ENCODE assay signal across 16 cellular contexts in the genomic region with DNA sequence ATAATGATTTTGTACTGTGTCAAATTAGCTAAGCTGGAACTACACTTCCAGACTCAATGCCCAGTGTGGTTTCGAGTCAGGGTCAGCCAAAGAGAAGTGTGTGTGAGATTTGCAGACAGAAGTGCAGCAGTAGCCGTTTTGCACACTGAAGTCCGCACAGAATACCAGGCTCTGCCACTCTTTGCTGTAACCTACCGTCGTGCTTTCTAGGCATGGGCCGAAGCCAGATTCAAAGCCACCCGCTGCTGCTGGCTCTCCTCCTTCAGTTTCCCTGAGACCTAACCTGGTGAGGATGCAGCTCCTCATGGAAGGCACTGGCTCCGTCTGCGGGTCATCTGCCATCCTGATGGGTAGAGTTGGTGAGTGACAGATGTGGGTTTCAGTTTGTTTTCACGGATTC. TPM values are rescaled to one million over a fixed set of nuclear protein-coding genes. Genes with fewer than 3 reads are reported as not detected.
DNase-seq lines count a peak whose midpoint lies in the region; ATAC-seq, FAIRE-seq and TF ChIP-seq lines count a peak whose summit lies in the region.
"Had no signal": no experiment of that assay in that cellular context is flagged by ENCODE, and none has a peak within 500 bp of the region (broad histone marks: within the 10 kb centered on the region; RNA-seq: fewer than 3 reads in every experiment).

No MANE protein-coding gene starts in this region.

- peaks cover 6% of the 10 kb centered on the region for H3K27me3 Mint-ChIP-seq in progenitor cell of endocrine pancreas

- H3K27ac Mint-ChIP-seq in progenitor cell of endocrine pancreas, result no peak overlapping the region
- H3K27ac Mint-ChIP-seq: CD4-positive, CD25-positive, alpha-beta regulatory T cell had no signal

- H3K27me3 ChIP-seq in right atrium auricular region, result no peaks in the 10 kb centered on the region
- H3K27me3 ChIP-seq in heart right ventricle, result peaks cover 0 to 53% (median 36%) of the 10 kb centered on the region in 7 donors
- H3K27me3 ChIP-seq: BLaER1 treated with 17β-estradiol and CSF1 and Interleukin-3, amounts not matched to agents 10 nM and 100 nM had no signal

- H3K36me3 ChIP-seq in right atrium auricular region (no peaks in the 10 kb centered on the region), heart right ventricle (no peaks in the 10 kb centered on the region)

- H3K27ac ChIP-seq in right atrium auricular region, result no peak overlapping the region
- no peak overlapping the region for H3K27ac ChIP-seq in heart right ventricle
- no peak overlapping the region for H3K27ac ChIP-seq in coronary artery
- H3K27ac ChIP-seq: BLaER1 treated with 17β-estradiol and CSF1 and Interleukin-3, amounts not matched to agents 10 nM and 100 nM had no signal

- H3K4me1 Mint-ChIP-seq in progenitor cell of endocrine pancreas (ENCODE audit: low read depth), result no peaks in the 10 kb centered on the region
- H3K4me1 Mint-ChIP-seq: CD4-positive, CD25-positive, alpha-beta regulatory T cell had no signal

- TF ChIP-seq POLR2A in GM12891 (IDR thresholded peaks at IDR 0.05; ENCODE audit: low read depth, low read length), result no peak

- intact Hi-C loops in heart right ventricle (cut with DNase I), result no loop called here

- H3K4me3 ChIP-seq in right atrium auricular region (no peak overlapping the region), heart right ventricle (no peak overlapping the region), coronary artery (no peak overlapping the region)
- H3K4me3 ChIP-seq: BLaER1 treated with 17β-estradiol and CSF1 and Interleukin-3, amounts not matched to agents 10 nM and 100 nM had no signal

- H3K36me3 Mint-ChIP-seq in progenitor cell of endocrine pancreas (ENCODE audit: insufficient read depth), result peaks cover 3% of the 10 kb centered on the region
- H3K36me3 Mint-ChIP-seq: CD4-positive, CD25-positive, alpha-beta regulatory T cell had no signal

- peaks cover 0 to 19% of the 10 kb centered on the region in 2 donors for H3K9me3 ChIP-seq in right atrium auricular region
- H3K9me3 ChIP-seq in heart right ventricle, result peaks cover 0 to 21% (median 0%) of the 10 kb centered on the region in 11 donors

- H3K9me3 Mint-ChIP-seq in progenitor cell of endocrine pancreas (ENCODE audit: low read depth), result peaks cover 16% of the 10 kb centered on the region

- FAIRE-seq in GM12891 (lab: Jason Lieb, UNC), result no peak

- peak; percentile 43 for DNase-seq in right atrium auricular region (ENCODE audit: low spot score)
- DNase-seq in heart right ventricle, result no peak
- DNase-seq in coronary artery (ENCODE audit: low spot score), result peak; percentile 47
- DNase-seq in progenitor cell of endocrine pancreas (ENCODE audit: low spot score, unreplicated experiment), result peak; percentile 7
- DNase-seq in GM12891 (ENCODE audit: insufficient read length, low spot score), result no peak
- DNase-seq in NCI-H2081 treated with DMSO at 0.1 percent for 48 hours (lab: John Stamatoyannopoulos, UW), result no peak
- DNase-seq in NCI-H1417 (lab: John Stamatoyannopoulos, UW), result no peak
- DNase-seq: ACHN; CD4-positive, CD25-positive, alpha-beta regulatory T cell; DMS53; GF-D8; IMR-90 had no signal

- 90 to 93% methylated on average over 10 of the region's 10 CpGs for WGBS in heart right ventricle, 2 donors

- H3K4me3 Mint-ChIP-seq in progenitor cell of endocrine pancreas (ENCODE audit: low read depth), result no peak overlapping the region
- H3K4me3 Mint-ChIP-seq: CD4-positive, CD25-positive, alpha-beta regulatory T cell had no signal

- no peak for ATAC-seq in heart right ventricle
- ATAC-seq: HCT116 had no signal

- H3K4me1 ChIP-seq in right atrium auricular region (no peaks in the 10 kb centered on the region), heart right ventricle (no peaks in the 10 kb centered on the region)

- TF ChIP-seq CTCF in right atrium auricular region (IDR thresholded peaks at IDR 0.05) (no peak), heart right ventricle (IDR thresholded peaks at IDR 0.05) (no peak), coronary artery (IDR thresholded peaks at IDR 0.05) (no peak), progenitor cell of endocrine pancreas (IDR thresholded peaks at IDR 0.05; ENCODE audit: unreplicated experiment) (no peak)

TF ChIP-seq in GM12891, 5 proteins besides CTCF, POLR2A, EP300 and RAD21:
- TF ChIP-seq TAF1 (IDR thresholded peaks at IDR 0.05; ENCODE audit: low read depth, low read length) (no peak), POU2F2 (IDR thresholded peaks at IDR 0.05; ENCODE audit: low read depth, low read length) (no peak)

RNA-seq across cellular contexts. Expression of gene LRTM2, which starts 48.8 kb away (rescaled TPM):
- not detected for total RNA-seq in right atrium auricular region
- total RNA-seq in heart right ventricle, result not detected
- polyA plus RNA-seq in heart right ventricle, result not detected
- total RNA-seq in progenitor cell of endocrine pancreas, result 0.48 and 0.53 TPM in 2 replicates
- not detected for polyA plus RNA-seq in GM12891 (2012; ENCODE audit: low read depth, missing spikeins)
- total RNA-seq: A172; CD4-positive, CD25-positive, alpha-beta regulatory T cell; H4; IMR-90 had no signal
- polyA plus RNA-seq: CD4-positive, CD25-positive, alpha-beta regulatory T cell; IMR-90 had no signal

RNA-seq across cellular contexts. Expression of gene CACNA2D4, which starts 49.3 kb away (rescaled TPM):
- 1 to 10 TPM; 1.6 to 4.1 TPM for total RNA-seq in right atrium auricular region
- total RNA-seq in heart right ventricle, result 1 to 10 TPM in 3 of 10 donors, under 1 TPM in 7; 0.19 to 6.2 (median 0.70) TPM
- 1 to 10 TPM; 1.4 to 1.7 TPM for polyA plus RNA-seq in heart right ventricle
- 0.34 and 0.58 TPM in 2 replicates for total RNA-seq in progenitor cell of endocrine pancreas
- polyA plus RNA-seq in GM12891 (2012; ENCODE audit: low read depth, missing spikeins), result 2.1 TPM
- total RNA-seq: A172, H4 had no signal

Comparison
In these comparisons a context has a peak if more than half of its experiments do, and no peak if none do; other contexts are left out.
1. DNase-seq: peak in right atrium auricular region (single experiment), coronary artery (single experiment) and progenitor cell of endocrine pancreas (single experiment); none in heart right ventricle (0 of 2), GM12891 (single experiment), NCI-H2081 treated with DMSO at 0.1 percent for 48 hours (single experiment) and NCI-H1417 (0 of 3).